In genomic region chr14:88868558-88869159, GRCh38 we compare ENCODE assay signal across 8 cellular contexts. TPM values are rescaled to one million over a fixed set of nuclear protein-coding genes. Genes with fewer than 3 reads are reported as not detected.
DNase-seq lines count a peak whose midpoint lies in the region; ATAC-seq and TF ChIP-seq lines count a peak whose summit lies in the region.

No MANE protein-coding gene starts in this region.

- ATAC-seq in GM21576 (IDR thresholded peaks at IDR 0.05; ENCODE audit: unreplicated experiment): peak; percentile 57
- no peak for ATAC-seq in HG02970 (IDR thresholded peaks at IDR 0.05; ENCODE audit: low FRiP score, unreplicated experiment)

- no peaks in the 10 kb centered on the region for H3K36me3 Mint-ChIP-seq in activated naive CD4-positive, alpha-beta T cell treated with anti-CD3 and anti-CD28 coated beads, Interleukin-2, amount 10 ng/mL, durations not matched to agents 7 days and 5 days

- CTCF ChIA-PET in activated naive CD4-positive, alpha-beta T cell treated with anti-CD3 and anti-CD28 coated beads, Interleukin-2, amount 10 ng/mL, durations not matched to agents 7 days and 5 days (lab: Charles Lee): interaction anchor here (0.5 to 1.8 kb wide), 8 partner anchors 12 to 768 kb away, joined by 3 to 17 read pairs (median 3); no protein-coding TSS in a partner anchor

- no peak overlapping the region for H3K27ac ChIP-seq in testis

- no peaks in the 10 kb centered on the region for H3K36me3 ChIP-seq in testis (ENCODE audit: low read depth, missing control alignments)

- TF ChIP-seq CTCF in AG10803 (conservative IDR thresholded peaks at IDR 0.05; ENCODE audit: low read length): peak; percentile 42
- peak; percentile 64 for TF ChIP-seq CTCF in epithelial cell of esophagus (IDR thresholded peaks at IDR 0.05; ENCODE audit: insufficient read depth, low read depth, low read length, missing control alignments)
- peak in 2 of 3 experiments; percentile 29 to 31 for TF ChIP-seq CTCF in testis (IDR thresholded peaks at IDR 0.05)

- H3K27me3 Mint-ChIP-seq in activated naive CD4-positive, alpha-beta T cell treated with anti-CD3 and anti-CD28 coated beads, Interleukin-2, amount 10 ng/mL, durations not matched to agents 7 days and 5 days: peaks cover 3% of the 10 kb centered on the region

- TF ChIP-seq POLR2A in testis (IDR thresholded peaks at IDR 0.05): no peak

- H3K27ac Mint-ChIP-seq in activated naive CD4-positive, alpha-beta T cell treated with anti-CD3 and anti-CD28 coated beads, Interleukin-2, amount 10 ng/mL, durations not matched to agents 7 days and 5 days: no peak overlapping the region

- intact Hi-C loops in testis (cut with DNase I; ENCODE audit: low total_unique reads): no loop called here

- no peaks in the 10 kb centered on the region for H3K4me1 Mint-ChIP-seq in activated naive CD4-positive, alpha-beta T cell treated with anti-CD3 and anti-CD28 coated beads, Interleukin-2, amount 10 ng/mL, durations not matched to agents 7 days and 5 days

- DNase-seq in AG10803 (ENCODE audit: low read depth) (peak; percentile 22), NCI-H460 (ENCODE audit: extremely low read depth, low read depth) (peak; percentile 20), epithelial cell of esophagus (ENCODE audit: low read depth) (peak; percentile 60), testis (no peak), globus pallidus (ENCODE audit: low spot score) (no peak)
- DNase-seq in activated naive CD4-positive, alpha-beta T cell treated with anti-CD3 and anti-CD28 coated beads, Interleukin-2, amount 10 ng/mL, durations not matched to agents 7 days and 5 days: no peak

- H3K27me3 ChIP-seq in testis: no peaks in the 10 kb centered on the region

- H3K4me3 ChIP-seq in AG10803 (ENCODE audit: low read length) (no peak overlapping the region), epithelial cell of esophagus (ENCODE audit: low read length) (no peak overlapping the region), testis (no peak overlapping the region)

- H3K4me1 ChIP-seq in testis: no peaks in the 10 kb centered on the region

- no peak overlapping the region for H3K4me3 Mint-ChIP-seq in activated naive CD4-positive, alpha-beta T cell treated with anti-CD3 and anti-CD28 coated beads, Interleukin-2, amount 10 ng/mL, durations not matched to agents 7 days and 5 days

- H3K9me3 Mint-ChIP-seq in activated naive CD4-positive, alpha-beta T cell treated with anti-CD3 and anti-CD28 coated beads, Interleukin-2, amount 10 ng/mL, durations not matched to agents 7 days and 5 days: no peaks in the 10 kb centered on the region

- no peaks in the 10 kb centered on the region for H3K9me3 ChIP-seq in testis

RNA-seq across cellular contexts. Expression of gene TTC8, which starts 44.2 kb away (rescaled TPM):
- 32.4 and 37.6 TPM in 2 replicates for total RNA-seq in NCI-H460 (2014; rRNA removed; shearing (Covaris generic))
- polyA plus RNA-seq in NCI-H460 (2014; cell fraction: nucleus; rRNA removed): 45.1 and 52.6 TPM in 2 replicates
- 100 to 1,000 TPM; 139 to 144 TPM for total RNA-seq in testis
- 67.5 TPM for polyA plus RNA-seq in testis (ENCODE audit: insufficient read depth, low read depth, low replicate concordance)

Comparison
In these comparisons a context has a peak if more than half of its experiments do, and no peak if none do; other contexts are left out.
1. DNase-seq: peak in AG10803 (single experiment), NCI-H460 (single experiment) and epithelial cell of esophagus (single experiment); none in testis (single experiment), activated naive CD4-positive, alpha-beta T cell treated with anti-CD3 and anti-CD28 coated beads, Interleukin-2, amount 10 ng/mL, durations not matched to agents 7 days and 5 days (single experiment) and globus pallidus (single experiment).
2. Peak in every context shown above with its lines, with median percentiles within 50 percentile points of each other: CTCF ChIP-seq.